In genomic region chr10:116720241-116721047, GRCh38 we compare ENCODE assay signal across 22 cellular contexts. TPM values are rescaled to one million over a fixed set of nuclear protein-coding genes. Genes with fewer than 3 reads are reported as not detected.
DNase-seq lines count a peak whose midpoint lies in the region; TF ChIP-seq lines count a peak whose summit lies in the region.
"Had no signal": no experiment of that assay in that cellular context is flagged by ENCODE, and none has a peak within 500 bp of the region (broad histone marks: within the 10 kb centered on the region; RNA-seq: fewer than 3 reads in every experiment).

No MANE protein-coding gene starts in this region.

- H3K4me1 ChIP-seq in Caco-2 (peaks cover 47% of the 10 kb centered on the region), SJSA1 (replicated peaks) (peaks cover 44% of the 10 kb centered on the region)

- no peak overlapping the region for H3K4me3 ChIP-seq in Caco-2 (ENCODE audit: low read depth, low read length)
- no peak overlapping the region for H3K4me3 ChIP-seq in SJSA1
- H3K4me3 ChIP-seq: body of pancreas, coronary artery, left ventricle myocardium inferior had no signal

- no peaks in the 10 kb centered on the region for H3K9me3 Mint-ChIP-seq in Caco-2 (ENCODE audit: unreplicated experiment)
- H3K9me3 Mint-ChIP-seq: activated CD4-positive, alpha-beta memory T cell treated with anti-CD3 and anti-CD28 coated beads, Interleukin-2, amount 10 ng/mL, durations not matched to agents 7 days and 5 days; activated naive CD4-positive, alpha-beta T cell treated with anti-CD3 and anti-CD28 coated beads, Interleukin-2, amount 50 U/mL, for 24 hours; activated T-cell treated with anti-CD3 and anti-CD28 coated beads, Interleukin-2, amount 50 U/mL, for 24 hours; CD8-positive, alpha-beta T cell; stimulated activated naive B cell treated with anti-CD40 and anti-IgM and Interleukin-4, amounts not matched to agents 10 μg/mL and 1 μg/mL and 100 μg/mL, for 72 hours had no signal

- peak in 1 of 2 experiments; percentile 30 for DNase-seq in Caco-2
- peak in 1 of 2 experiments; percentile 31 for DNase-seq in SJSA1 (ENCODE audit: low read depth in 1 of 2, low spot score in 2 of 2)
- peak; percentile 58 for DNase-seq in kidney tubule cell (ENCODE audit: low spot score)
- peak; percentile 73 for DNase-seq in posterior vena cava (ENCODE audit: low spot score)
- no peak for DNase-seq in AG20443 (ENCODE audit: low spot score)
- no peak for DNase-seq in stimulated activated naive CD4-positive, alpha-beta T cell (lab: John Stamatoyannopoulos, UW)
- DNase-seq in stimulated activated CD4-positive, alpha-beta T cell treated with anti-CD3 and anti-CD28 coated beads, Interleukin-2, amount 100 ng/mL, for 48 hours, result no peak
- DNase-seq in dedifferentiated amniotic fluid mesenchymal stem cell (ENCODE audit: extremely low spot score), result no peak
- DNase-seq: activated CD4-positive, alpha-beta memory T cell treated with anti-CD3 and anti-CD28 coated beads, Interleukin-2, amount 10 ng/mL, durations not matched to agents 7 days and 5 days; activated T-cell treated with anti-CD3 and anti-CD28 coated beads, Interleukin-2, amount 50 U/mL, for 24 hours; CD8-positive, alpha-beta T cell; foreskin fibroblast; left ventricle myocardium inferior; NCI-H1105 treated with DMSO at 0.1 percent for 48 hours; NCI-H526; SHP77 treated with DMSO at 0.1 percent for 48 hours; stimulated activated naive B cell treated with anti-CD40 and anti-IgM and Interleukin-4, amounts not matched to agents 10 μg/mL and 1 μg/mL and 100 μg/mL, for 72 hours; T-helper 2 cell; trophoblast cell had no signal

- peaks cover 29% of the 10 kb centered on the region for H3K4me1 Mint-ChIP-seq in Caco-2 (ENCODE audit: low read depth, unreplicated experiment)
- H3K4me1 Mint-ChIP-seq: stimulated activated naive B cell treated with anti-CD40 and anti-IgM and Interleukin-4, amounts not matched to agents 10 μg/mL and 1 μg/mL and 100 μg/mL, for 72 hours had no signal

- H3K36me3 ChIP-seq in Caco-2 (ENCODE audit: control insufficient read depth, insufficient read depth, low read length), result no peaks in the 10 kb centered on the region; the same call in none of the 2 replicates
- H3K36me3 ChIP-seq in SJSA1, result no peaks in the 10 kb centered on the region
- H3K36me3 ChIP-seq: left ventricle myocardium inferior had no signal

- no peaks in the 10 kb centered on the region for H3K27me3 Mint-ChIP-seq in Caco-2 (ENCODE audit: insufficient read depth, unreplicated experiment)

- BruUV-seq in Caco-2 (replicated peaks; lab: Mats Ljungman, UMichigan), result no TSS peak

- H3K36me3 Mint-ChIP-seq in Caco-2 (ENCODE audit: insufficient read depth, unreplicated experiment), result no peaks in the 10 kb centered on the region
- H3K36me3 Mint-ChIP-seq: activated naive CD4-positive, alpha-beta T cell treated with anti-CD3 and anti-CD28 coated beads, Interleukin-2, amount 50 U/mL, for 24 hours; CD8-positive, alpha-beta T cell; stimulated activated naive B cell treated with anti-CD40 and anti-IgM and Interleukin-4, amounts not matched to agents 10 μg/mL and 1 μg/mL and 100 μg/mL, for 72 hours had no signal

- H3K4me3 Mint-ChIP-seq in Caco-2 (ENCODE audit: unreplicated experiment), result peak overlapping the region; percentile 49
- H3K4me3 Mint-ChIP-seq: activated CD4-positive, alpha-beta memory T cell treated with anti-CD3 and anti-CD28 coated beads, Interleukin-2, amount 10 ng/mL, durations not matched to agents 7 days and 5 days; activated naive CD4-positive, alpha-beta T cell treated with anti-CD3 and anti-CD28 coated beads, Interleukin-2, amount 50 U/mL, for 24 hours; activated T-cell treated with anti-CD3 and anti-CD28 coated beads, Interleukin-2, amount 50 U/mL, for 24 hours; CD8-positive, alpha-beta T cell; stimulated activated naive B cell treated with anti-CD40 and anti-IgM and Interleukin-4, amounts not matched to agents 10 μg/mL and 1 μg/mL and 100 μg/mL, for 72 hours had no signal

- CTCF ChIA-PET in Caco-2 (lab: Charles Lee), result interaction anchor here (0.5 to 1.2 kb wide), 2 partner anchors 69 to 227 kb away, joined by 3 read pairs; no protein-coding TSS in a partner anchor

- TF ChIP-seq CTCF in Caco-2 (IDR thresholded peaks at IDR 0.05; ENCODE audit: insufficient read depth in 1 of 2, low read depth in 1 of 2, low read length in 1 of 2, severe bottlenecking in 1 of 2, unreplicated experiment in 1 of 2), result no peak

- intact Hi-C loops in Caco-2 (cut with micrococcal nuclease; ENCODE audit: unreplicated experiment), result loop anchor here (1.0 to 2.0 kb wide), 3 partner anchors 22 to 68 kb away; partner anchors contain the start of gene HSPA12A
- intact Hi-C loops in posterior vena cava (cut with DNase I), result loop anchor here in 1 of 2 donors (1.0 kb wide), 1 partner anchor 19 kb away; no protein-coding TSS in a partner anchor

- H3K27me3 ChIP-seq in Caco-2 (replicated peaks; ENCODE audit: control insufficient read depth, insufficient read depth, low read length) (no peaks in the 10 kb centered on the region), SJSA1 (replicated peaks) (no peaks in the 10 kb centered on the region)
- H3K27me3 ChIP-seq: body of pancreas had no signal

- H3K27ac ChIP-seq in SJSA1, result peak overlapping the region; percentile 75
- H3K27ac ChIP-seq: body of pancreas, coronary artery, left ventricle myocardium inferior had no signal

- H3K27ac Mint-ChIP-seq in Caco-2 (ENCODE audit: unreplicated experiment), result peak overlapping the region; percentile 64
- H3K27ac Mint-ChIP-seq: activated CD4-positive, alpha-beta memory T cell treated with anti-CD3 and anti-CD28 coated beads, Interleukin-2, amount 10 ng/mL, durations not matched to agents 7 days and 5 days; activated T-cell treated with anti-CD3 and anti-CD28 coated beads, Interleukin-2, amount 50 U/mL, for 24 hours; CD8-positive, alpha-beta T cell; stimulated activated naive B cell treated with anti-CD40 and anti-IgM and Interleukin-4, amounts not matched to agents 10 μg/mL and 1 μg/mL and 100 μg/mL, for 72 hours had no signal

- POLR2A ChIA-PET in Caco-2 (lab: Charles Lee), result no interaction called here

- H3K9me3 ChIP-seq in Caco-2 (no peaks in the 10 kb centered on the region), SJSA1 (replicated peaks) (no peaks in the 10 kb centered on the region)
- H3K9me3 ChIP-seq: body of pancreas, left ventricle myocardium inferior had no signal

RNA-seq across cellular contexts. Expression of gene HSPA12A, which starts 21.9 kb away (rescaled TPM):
- 22.9 and 27.0 TPM in 2 replicates for total RNA-seq in Caco-2 (2022)
- total RNA-seq in SJSA1 (2014; rRNA removed; shearing (Covaris generic)), result 5.2 and 9.0 TPM in 2 replicates
- total RNA-seq in posterior vena cava, result 10 to 100 TPM; 20.5 to 20.8 TPM

Comparison
In these comparisons a context has a peak if more than half of its experiments do, and no peak if none do; other contexts are left out.
1. DNase-seq: peak in kidney tubule cell (single experiment) and posterior vena cava (single experiment); none in AG20443 (single experiment), stimulated activated naive CD4-positive, alpha-beta T cell (0 of 6), stimulated activated CD4-positive, alpha-beta T cell treated with anti-CD3 and anti-CD28 coated beads, Interleukin-2, amount 100 ng/mL, for 48 hours (0 of 2) and dedifferentiated amniotic fluid mesenchymal stem cell (single experiment).